18 cellular contexts compared by ENCODE assay signal in the genomic region with DNA sequence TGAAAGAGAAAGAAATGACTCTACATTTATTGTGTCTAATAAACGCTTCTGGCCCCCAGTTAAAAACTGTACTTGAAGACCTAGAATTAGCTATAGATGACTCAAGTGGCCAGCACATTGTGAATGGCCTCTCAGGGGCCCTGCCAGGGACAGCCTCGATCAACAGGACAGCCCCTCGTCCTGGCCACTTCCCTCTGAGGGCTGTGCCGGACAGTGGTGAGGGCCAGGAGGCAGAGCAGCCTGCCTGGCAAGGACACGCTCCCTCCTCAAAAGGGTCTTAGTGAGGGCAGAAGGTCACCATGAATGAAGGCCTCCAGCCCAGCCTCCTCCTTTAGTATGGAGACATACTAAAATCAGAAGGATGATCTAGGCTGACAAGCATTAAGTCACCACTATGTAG. TPM values are rescaled to one million over a fixed set of nuclear protein-coding genes. Genes with fewer than 3 reads are reported as not detected.
A peak's percentile ranks its signal among the peaks of the same experiment; 100 is the strongest.
DNase-seq lines count a peak whose midpoint lies in the region; ATAC-seq and TF ChIP-seq lines count a peak whose summit lies in the region.
"Had no signal": no experiment of that assay in that cellular context is flagged by ENCODE, and none has a peak within 500 bp of the region (broad histone marks: within the 10 kb centered on the region; RNA-seq: fewer than 3 reads in every experiment).

No MANE protein-coding gene starts in this region.

- no peak overlapping the region for H3K4me3 ChIP-seq in right atrium auricular region
- no peak overlapping the region for H3K4me3 ChIP-seq in right cardiac atrium (ENCODE audit: low read length)
- no peak overlapping the region for H3K4me3 ChIP-seq in spleen
- H3K4me3 ChIP-seq: BLaER1 treated with 17β-estradiol and CSF1 and Interleukin-3, amounts not matched to agents 10 nM and 100 nM; GM12878; HAP-1 had no signal

- H3K4me1 ChIP-seq in right atrium auricular region (no peaks in the 10 kb centered on the region), right cardiac atrium (ENCODE audit: control insufficient read depth, insufficient read depth, low read length) (no peaks in the 10 kb centered on the region), spleen (no peaks in the 10 kb centered on the region)
- H3K4me1 ChIP-seq: HAP-1 had no signal

- ATAC-seq in right cardiac atrium (no peak), HG03280 (IDR thresholded peaks at IDR 0.05; ENCODE audit: unreplicated experiment) (no peak)
- ATAC-seq: CD8-positive, alpha-beta T cell; GM12878 had no signal

- TF ChIP-seq POLR2A in spleen (IDR thresholded peaks at IDR 0.05): no peak

- H3K27ac ChIP-seq in right atrium auricular region: no peak overlapping the region
- H3K27ac ChIP-seq in right cardiac atrium (ENCODE audit: low read length): no peak overlapping the region
- no peak overlapping the region for H3K27ac ChIP-seq in spleen
- H3K27ac ChIP-seq: BLaER1 treated with 17β-estradiol and CSF1 and Interleukin-3, amounts not matched to agents 10 nM and 100 nM had no signal

- no peaks in the 10 kb centered on the region for H3K9me3 ChIP-seq in right atrium auricular region
- H3K9me3 ChIP-seq in right cardiac atrium (ENCODE audit: control insufficient read depth, low read length): no peaks in the 10 kb centered on the region
- H3K9me3 ChIP-seq in spleen: no peaks in the 10 kb centered on the region
- H3K9me3 ChIP-seq: BLaER1 treated with 17β-estradiol and CSF1 and Interleukin-3, amounts not matched to agents 10 nM and 100 nM; HAP-1 had no signal

- intact Hi-C loops in right cardiac atrium (cut with DNase I) (no loop called here), spleen (cut with DNase I; ENCODE audit: low total_unique reads) (no loop called here)

- no peaks in the 10 kb centered on the region for H3K27me3 ChIP-seq in right atrium auricular region
- H3K27me3 ChIP-seq in right cardiac atrium (ENCODE audit: control insufficient read depth, insufficient read depth): no peaks in the 10 kb centered on the region
- H3K27me3 ChIP-seq in spleen (replicated peaks in 1 of 7): no peaks in the 10 kb centered on the region
- H3K27me3 ChIP-seq: BLaER1 treated with 17β-estradiol and CSF1 and Interleukin-3, amounts not matched to agents 10 nM and 100 nM had no signal

- DNase-seq in right atrium auricular region (ENCODE audit: low spot score): peak; percentile 11
- no peak for DNase-seq in right cardiac atrium
- DNase-seq in mesenteric fat pad (ENCODE audit: low spot score): peak; percentile 53
- peak; percentile 14 for DNase-seq in spleen
- DNase-seq in central memory CD4-positive, alpha-beta T cell: no peak
- DNase-seq: DMS 273 treated with DMSO at 0.1 percent for 48 hours, DMS53, DND-41, EL, GOT3, IMR-90 had no signal

- TF ChIP-seq CTCF in right atrium auricular region (IDR thresholded peaks at IDR 0.05) (no peak), spleen (IDR thresholded peaks at IDR 0.05 in 8 of 11, conservative IDR thresholded peaks at IDR 0.05 in 3 of 11) (no peak)

- 81% methylated on average over 5 of the region's 5 CpGs for WGBS in right cardiac atrium
- WGBS in spleen, 5 donors: 73 to 95% (median 81%) methylated on average over 5 of the region's 5 CpGs

- H3K36me3 ChIP-seq in right atrium auricular region (no peaks in the 10 kb centered on the region), spleen (no peaks in the 10 kb centered on the region)
- H3K36me3 ChIP-seq: BLaER1 treated with 17β-estradiol and CSF1 and Interleukin-3, amounts not matched to agents 10 nM and 100 nM; HAP-1 had no signal

RNA-seq across cellular contexts. Expression of gene RNF212, which starts 16.5 kb away (rescaled TPM):
- total RNA-seq in right atrium auricular region: 1 to 10 TPM; 1.9 TPM
- total RNA-seq in right cardiac atrium: 1 to 10 TPM in 3 of 4 donors, under 1 TPM in 1; 0.59 to 2.4 (median 1.5) TPM
- polyA plus RNA-seq in right cardiac atrium: 1.6 TPM
- total RNA-seq in mesenteric fat pad: 4.2 TPM
- total RNA-seq in spleen: 1 to 10 TPM in 5 of 7 donors, under 1 TPM in 2; 0.46 to 5.6 (median 2.3) TPM
- 1 to 10 TPM; 1.8 to 3.5 (median 2.0) TPM for polyA plus RNA-seq in spleen
- total RNA-seq: A172, G401, GM12878 had no signal
- polyA plus RNA-seq: GM12878 had no signal

Comparison
In these comparisons a context has a peak if more than half of its experiments do, and no peak if none do; other contexts are left out.
1. DNase-seq: peak in right atrium auricular region (single experiment), mesenteric fat pad (single experiment) and spleen (single experiment); none in right cardiac atrium (0 of 3) and central memory CD4-positive, alpha-beta T cell (single experiment).